8 cellular contexts compared by ENCODE assay signal in genomic region chr12:131828671-131829350, GRCh38. TPM values are rescaled to one million over a fixed set of nuclear protein-coding genes. Genes with fewer than 3 reads are reported as not detected.
A peak's percentile ranks its signal among the peaks of the same experiment; 100 is the strongest.
DNase-seq lines count a peak whose midpoint lies in the region; ATAC-seq and TF ChIP-seq lines count a peak whose summit lies in the region.

No MANE protein-coding gene starts in this region.

- peaks cover 8% of the 10 kb centered on the region for H3K4me1 Mint-ChIP-seq in chondrocyte (ENCODE audit: low read depth)

- TF ChIP-seq CTCF in LNCaP clone FGC (IDR thresholded peaks at IDR 0.05; ENCODE audit: control insufficient read depth, extremely low read depth, insufficient read depth) (no peak), chondrocyte (IDR thresholded peaks at IDR 0.05) (no peak)

- H3K9me3 Mint-ChIP-seq in chondrocyte (ENCODE audit: low read depth): no peaks in the 10 kb centered on the region

- ATAC-seq in HG02623 (IDR thresholded peaks at IDR 0.05; ENCODE audit: unreplicated experiment): no peak

- H3K36me3 Mint-ChIP-seq in chondrocyte (ENCODE audit: low read depth): no peaks in the 10 kb centered on the region

- H3K27me3 Mint-ChIP-seq in chondrocyte (ENCODE audit: low read depth): peaks cover 10% of the 10 kb centered on the region

- DNase-seq in Daoy (ENCODE audit: low read depth): peak; percentile 75
- no peak for DNase-seq in LNCaP clone FGC (ENCODE audit: low read depth)
- DNase-seq in chondrocyte (ENCODE audit: low spot score): no peak
- no peak for DNase-seq in medulla oblongata (ENCODE audit: extremely low spot score)
- no peak for DNase-seq in NCI-H1930 (lab: John Stamatoyannopoulos, UW)
- no peak for DNase-seq in ureter (ENCODE audit: low spot score)

- H3K4me1 ChIP-seq in mononuclear cell (ENCODE audit: insufficient read depth, low read length): peaks cover 33% of the 10 kb centered on the region

- peaks cover 12% of the 10 kb centered on the region for H3K27me3 ChIP-seq in mononuclear cell (ENCODE audit: insufficient read depth, low read length)

- peak overlapping the region; percentile 18; the same call in 1 of the 2 replicates for H3K4me3 ChIP-seq in LNCaP clone FGC (ENCODE audit: low read depth, low read length)
- H3K4me3 ChIP-seq in mononuclear cell (ENCODE audit: low read length): peak overlapping the region; percentile 43

- H3K4me3 Mint-ChIP-seq in chondrocyte (ENCODE audit: unreplicated experiment): peak overlapping the region; percentile 64

- H3K9me3 ChIP-seq in mononuclear cell (ENCODE audit: low read depth, low read length): no peaks in the 10 kb centered on the region

- no peak overlapping the region for H3K27ac Mint-ChIP-seq in chondrocyte (ENCODE audit: unreplicated experiment)

RNA-seq across cellular contexts. Expression of gene MMP17, which starts 0.6 kb away (rescaled TPM):
- 3.1 and 11.4 TPM in 2 replicates for total RNA-seq in Daoy (2014; rRNA removed; shearing (Covaris generic))
- 1.3 to 2.4 TPM (median 1.3 TPM) in 3 replicates for total RNA-seq in chondrocyte
- 5.0 TPM for total RNA-seq in mononuclear cell
- 2.0 TPM for total RNA-seq in ureter
